1 cellular context compared by ENCODE assay signal in the genomic region with DNA sequence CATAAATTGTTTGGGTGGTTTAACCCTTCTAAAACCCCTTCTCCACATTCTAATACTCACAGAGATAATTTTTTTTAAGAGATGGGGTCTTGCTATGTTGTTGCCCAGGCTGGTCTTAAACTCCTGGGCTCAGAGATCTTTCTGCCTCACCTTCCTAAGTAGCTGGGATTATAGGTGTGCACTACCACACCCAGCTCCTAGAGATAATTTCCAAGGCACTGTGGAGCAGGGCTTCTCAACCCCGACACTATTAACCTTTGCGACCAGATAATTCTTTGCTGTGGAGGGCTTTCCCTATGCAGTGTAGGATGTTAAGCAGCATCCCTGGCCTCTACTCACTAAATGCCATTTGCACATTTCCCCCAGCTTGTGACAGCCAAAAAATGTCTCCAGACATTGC.
TF ChIP-seq lines count a peak whose summit lies in the region.

No MANE protein-coding gene starts in this region.

TF ChIP-seq in K562, 482 proteins besides CTCF, POLR2A, EP300 and RAD21:
- TF ChIP-seq OTX1 (CRISPR knock-in tag; IDR thresholded peaks at IDR 0.05) (no peak), ZNF140 (CRISPR knock-in tag; IDR thresholded peaks at IDR 0.05) (no peak), E2F3 (CRISPR knock-in tag; IDR thresholded peaks at IDR 0.05) (no peak), CBX3 (IDR thresholded peaks at IDR 0.05; ENCODE audit: borderline replicate concordance in 1 of 2, low read length in 2 of 2) (no peak), CBFB (CRISPR knock-in tag; IDR thresholded peaks at IDR 0.05) (no peak)
- TF ChIP-seq, protein P1, sequence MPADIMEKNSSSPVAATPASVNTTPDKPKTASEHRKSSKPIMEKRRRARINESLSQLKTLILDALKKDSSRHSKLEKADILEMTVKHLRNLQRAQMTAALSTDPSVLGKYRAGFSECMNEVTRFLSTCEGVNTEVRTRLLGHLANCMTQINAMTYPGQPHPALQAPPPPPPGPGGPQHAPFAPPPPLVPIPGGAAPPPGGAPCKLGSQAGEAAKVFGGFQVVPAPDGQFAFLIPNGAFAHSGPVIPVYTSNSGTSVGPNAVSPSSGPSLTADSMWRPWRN (IDR thresholded peaks at IDR 0.05; ENCODE audit: low read depth), result no peak
- TF ChIP-seq, protein P2, sequence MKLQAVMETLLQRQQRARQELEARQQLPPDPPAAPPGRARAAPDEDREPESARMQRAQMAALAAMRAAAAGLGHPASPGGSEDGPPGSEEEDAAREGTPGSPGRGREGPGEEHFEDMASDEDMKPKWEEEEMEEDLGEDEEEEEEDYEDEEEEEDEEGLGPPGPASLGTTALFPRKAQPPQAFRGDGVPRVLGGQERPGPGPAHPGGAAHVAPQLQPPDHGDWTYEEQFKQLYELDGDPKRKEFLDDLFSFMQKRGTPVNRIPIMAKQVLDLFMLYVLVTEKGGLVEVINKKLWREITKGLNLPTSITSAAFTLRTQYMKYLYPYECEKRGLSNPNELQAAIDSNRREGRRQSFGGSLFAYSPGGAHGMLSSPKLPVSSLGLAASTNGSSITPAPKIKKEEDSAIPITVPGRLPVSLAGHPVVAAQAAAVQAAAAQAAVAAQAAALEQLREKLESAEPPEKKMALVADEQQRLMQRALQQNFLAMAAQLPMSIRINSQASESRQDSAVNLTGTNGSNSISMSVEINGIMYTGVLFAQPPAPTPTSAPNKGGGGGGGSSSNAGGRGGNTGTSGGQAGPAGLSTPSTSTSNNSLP (IDR thresholded peaks at IDR 0.05; ENCODE audit: borderline replicate concordance, low read depth, low read length), result no peak
TF ChIP-seq in K562: peak in this region for 0.
